ENCODE assay signal across 19 cellular contexts in genomic region chr1:173128737-173129136, GRCh38.
"Had no signal": no experiment of that assay in that cellular context is flagged by ENCODE, and none has a peak within 500 bp of the region (broad histone marks: within the 10 kb centered on the region; RNA-seq: fewer than 3 reads in every experiment).

No MANE protein-coding gene starts in this region.

- H3K4me1 ChIP-seq: neural progenitor cell, testis had no signal

- H3K27me3 ChIP-seq: brain microvascular endothelial cell, neural progenitor cell, sigmoid colon, testis had no signal

- H2AFZ ChIP-seq: neural progenitor cell had no signal

- H3K4me3 ChIP-seq: coronary artery, lung, neural progenitor cell, sigmoid colon, SK-N-MC, testis had no signal

- H3K9ac ChIP-seq: neural progenitor cell had no signal

- ATAC-seq: activated T-cell treated with anti-CD3 and anti-CD28 coated beads, Interleukin-2, amount 50 U/mL, for 72 hours; stimulated activated effector memory CD8-positive, alpha-beta T cell treated with anti-CD3 and anti-CD28 coated beads, Interleukin-12 subunit alpha, Interleukin-12 subunit beta, amount 100 ng/mL, for 72 hours; T-cell had no signal

- H3K9me3 ChIP-seq: sigmoid colon, testis had no signal

- H3K27ac ChIP-seq: brain microvascular endothelial cell, coronary artery, neural progenitor cell, sigmoid colon, SK-N-MC, testis had no signal

- H3K36me3 ChIP-seq: brain microvascular endothelial cell, neural progenitor cell, sigmoid colon had no signal

- H3K4me2 ChIP-seq: neural progenitor cell had no signal

- DNase-seq: activated B cell treated with CpG ODN at 0.5 μM for 24 hours; activated CD4-positive, alpha-beta T cell treated with anti-CD3 and anti-CD28 coated beads for 48 hours; activated CD8-positive, alpha-beta memory T cell treated with anti-CD3 and anti-CD28 coated beads, Interleukin-2, amount 50 U/mL, for 4 hours; activated effector memory CD4-positive, alpha-beta T cell treated with anti-CD3 and anti-CD28 coated beads, Interleukin-2, amount 50 U/mL, for 16 hours; activated naive CD4-positive, alpha-beta T cell treated with anti-CD3 and anti-CD28 coated beads, Interleukin-2, amount 50 U/mL, for 16 hours; activated T-cell treated with anti-CD3 and anti-CD28 coated beads, Interleukin-2, amount 50 U/mL, for 72 hours; aorta; brain microvascular endothelial cell; kidney glomerular epithelial cell; midbrain; sigmoid colon; stimulated activated CD4-positive, alpha-beta T cell treated with anti-CD3 and anti-CD28 coated beads, Interleukin-4, amount 100 ng/mL, for 24 hours; T-cell; testis had no signal
